8 cellular contexts compared by ENCODE assay signal in the genomic region with DNA sequence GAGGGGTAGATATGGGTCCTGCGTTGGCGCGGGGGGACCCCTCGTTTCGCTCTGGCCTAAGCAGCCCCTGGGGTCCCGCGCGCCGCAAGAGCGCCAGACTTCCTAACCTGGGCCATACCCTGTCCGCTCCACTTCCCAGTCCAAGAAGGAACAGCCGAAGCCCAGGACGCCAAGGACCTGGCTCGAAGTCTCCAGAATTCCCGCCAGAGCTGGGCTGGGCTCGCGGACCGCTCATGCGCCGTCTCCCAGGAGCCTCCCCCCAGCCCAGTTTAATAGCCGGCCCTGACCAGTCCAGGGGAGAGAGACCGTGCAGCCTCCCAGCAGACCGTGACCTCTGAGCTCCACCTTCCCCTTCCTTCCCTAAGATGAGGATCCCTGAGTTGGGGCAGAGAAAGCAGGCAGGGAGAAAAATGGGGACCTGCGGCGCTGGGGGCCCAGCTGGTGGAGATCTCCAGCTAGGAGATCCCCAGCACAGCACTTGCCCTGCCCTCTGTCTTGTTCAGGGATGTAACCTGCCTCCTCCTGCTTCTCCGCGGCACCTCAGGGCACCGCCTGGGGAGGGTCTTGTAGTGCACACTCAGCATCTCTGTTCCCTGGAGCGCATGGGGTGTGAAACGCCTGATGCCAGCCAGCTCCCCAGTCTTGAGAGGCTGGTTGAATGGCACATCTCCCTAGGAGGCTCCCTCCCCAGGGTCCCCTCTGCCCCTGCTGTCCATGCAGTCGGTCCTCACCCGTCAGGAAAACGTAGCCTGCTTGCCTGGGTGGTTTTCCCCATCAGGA. TPM values are rescaled to one million over a fixed set of nuclear protein-coding genes. Genes with fewer than 3 reads are reported as not detected.
DNase-seq lines count a peak whose midpoint lies in the region; ATAC-seq and TF ChIP-seq lines count a peak whose summit lies in the region.

No MANE protein-coding gene starts in this region.

- H3K4me3 ChIP-seq in HCT116 (replicated peaks in 1 of 2; ENCODE audit: low read depth in 1 of 2, low read length in 2 of 2) (peak overlapping the region; percentile 76 to 91), spleen (peak overlapping the region; percentile 73 to 98 (median 90))

- H3K36me3 ChIP-seq in HCT116 (ENCODE audit: control insufficient read depth in 1 of 2, insufficient read depth in 2 of 2, low read length in 2 of 2) (peaks cover 0 to 8% of the 10 kb centered on the region in 2 experiments; a peak in 1 of 4 replicates), spleen (peaks cover 0 to 4% (median 0%) of the 10 kb centered on the region in 6 donors)

- CTCF ChIA-PET in HCT116 (lab: Charles Lee), result interaction anchor here (0.6 to 1.6 kb wide), 2 partner anchors 11 to 89 kb away, joined by 3 read pairs; no protein-coding TSS in a partner anchor

- DNase-seq in ACHN (peak; percentile 30), HCT116 (ENCODE audit: low read depth, low spot score) (no peak), astrocyte of the hippocampus (ENCODE audit: low read depth, low spot score) (peak; percentile 54), iPS-NIHi11 (ENCODE audit: low spot score) (peak; percentile 31), spleen (no peak), occipital lobe (lab: John Stamatoyannopoulos, UW) (no peak), NCI-H774 (lab: John Stamatoyannopoulos, UW) (no peak)

- H2AFZ ChIP-seq in HCT116 (ENCODE audit: low read depth, low read length, poor library complexity, severe bottlenecking), result no peak overlapping the region

- intact Hi-C loops in HCT116 (cut with micrococcal nuclease) (no loop called here), spleen (cut with DNase I; ENCODE audit: low total_unique reads) (no loop called here)

- ATAC-seq in HCT116 (peak; percentile 10), GM19452 (IDR thresholded peaks at IDR 0.05; ENCODE audit: unreplicated experiment) (no peak)

- H3K9me2 ChIP-seq in HCT116 (ENCODE audit: insufficient read depth), result no peaks in the 10 kb centered on the region

- H3K27me3 ChIP-seq in HCT116 (ENCODE audit: insufficient read depth, low read length), result no peaks in the 10 kb centered on the region
- peaks cover 0 to 2% (median 0%) of the 10 kb centered on the region in 7 donors for H3K27me3 ChIP-seq in spleen (replicated peaks in 1 of 7)

- RAD21 ChIA-PET in HCT116 (lab: Charles Lee; ENCODE audit: low non-redundant PET in 1 of 2, low total read pairs in 2 of 2, uncharacterized antibody in 2 of 2, unreplicated experiment in 2 of 2), result no interaction called here

- WGBS in spleen, 5 donors, result 25 to 32% (median 27%) methylated on average over 19 to 33 of the region's 33 CpGs

- H3K4me2 ChIP-seq in HCT116 (ENCODE audit: low read length), result peak overlapping the region; percentile 94

- H4K20me1 ChIP-seq in HCT116 (ENCODE audit: insufficient read depth), result peaks cover 8% of the 10 kb centered on the region; the same call in 1 of the 2 replicates

- peaks cover 54% of the 10 kb centered on the region for H3K79me2 ChIP-seq in HCT116 (ENCODE audit: insufficient read depth, low read length)

- TF ChIP-seq CTCF in HCT116 (IDR thresholded peaks at IDR 0.05 in 2 of 3, conservative IDR thresholded peaks at IDR 0.05 in 1 of 3; ENCODE audit: borderline replicate concordance in 1 of 3, insufficient read depth in 1 of 3, low read depth in 2 of 3, low read length in 2 of 3) (no peak), spleen (IDR thresholded peaks at IDR 0.05 in 8 of 11, conservative IDR thresholded peaks at IDR 0.05 in 3 of 11) (no peak)

- in situ Hi-C loops in ACHN (cut with HindIII; ENCODE audit: low pct_ligation_motif_present, low pct_unique_long_range_greater_than_20kb, low sequenced_read_pairs), result no loop called here

- TF ChIP-seq RAD21 in HCT116 (IDR thresholded peaks at IDR 0.05; ENCODE audit: low read depth), result no peak

- POLR2A ChIA-PET in HCT116 (lab: Charles Lee), result interaction anchor here (1.8 kb wide), 1 partner anchor 13 kb away, joined by 4 read pairs; no protein-coding TSS in a partner anchor

- no TSS peak for BruUV-seq in HCT116 (replicated peaks; lab: Mats Ljungman, UMichigan)

- H3K4me1 ChIP-seq in HCT116 (ENCODE audit: control insufficient read depth in 1 of 2, insufficient read depth in 2 of 2, low read length in 2 of 2) (peaks cover 25 to 34% of the 10 kb centered on the region in 2 experiments), spleen (peaks cover 15 to 67% (median 46%) of the 10 kb centered on the region in 6 donors)

- TF ChIP-seq POLR2A in HCT116 (IDR thresholded peaks at IDR 0.05; ENCODE audit: borderline replicate concordance, extremely low read depth, insufficient read depth, insufficient read length) (no peak), spleen (IDR thresholded peaks at IDR 0.05) (no peak)

- H3K9me3 ChIP-seq in HCT116 (ENCODE audit: control insufficient read depth in 1 of 2, insufficient read depth in 1 of 2, low read depth in 1 of 2, low read length in 2 of 2) (no peaks in the 10 kb centered on the region), spleen (no peaks in the 10 kb centered on the region)

- H3K27ac ChIP-seq in HCT116 (ENCODE audit: low read depth, low read length), result peak overlapping the region; percentile 96
- peak overlapping the region; percentile 75 to 90 (median 84) for H3K27ac ChIP-seq in spleen

- H3K9ac ChIP-seq in HCT116 (ENCODE audit: low read length), result peak overlapping the region; percentile 94

TF ChIP-seq in HCT116, 20 proteins besides CTCF, POLR2A, EP300 and RAD21:
- TF ChIP-seq CEBPB (IDR thresholded peaks at IDR 0.05; ENCODE audit: low read depth) (no peak), ZFX (IDR thresholded peaks at IDR 0.05) (no peak), ELF1 (IDR thresholded peaks at IDR 0.05; ENCODE audit: borderline replicate concordance, low read depth) (no peak), ZNF274 (IDR thresholded peaks at IDR 0.05; ENCODE audit: low read depth, low read length) (no peak), POLR2AphosphoS5 (IDR thresholded peaks at IDR 0.05; ENCODE audit: low read depth, low read length) (no peak), JUND (IDR thresholded peaks at IDR 0.05) (no peak), CBX3 (IDR thresholded peaks at IDR 0.05; ENCODE audit: low read depth) (no peak), EGR1 (IDR thresholded peaks at IDR 0.05; ENCODE audit: low read depth) (no peak), YY1 (IDR thresholded peaks at IDR 0.05; ENCODE audit: extremely low read depth, insufficient replicate concordance, low read depth, low read length) (no peak), SRF (IDR thresholded peaks at IDR 0.05; ENCODE audit: low read depth) (no peak), FOSL1 (IDR thresholded peaks at IDR 0.05; ENCODE audit: low read depth) (no peak), SIN3A (IDR thresholded peaks at IDR 0.05; ENCODE audit: low read depth) (no peak)
- TF ChIP-seq, protein P1, sequence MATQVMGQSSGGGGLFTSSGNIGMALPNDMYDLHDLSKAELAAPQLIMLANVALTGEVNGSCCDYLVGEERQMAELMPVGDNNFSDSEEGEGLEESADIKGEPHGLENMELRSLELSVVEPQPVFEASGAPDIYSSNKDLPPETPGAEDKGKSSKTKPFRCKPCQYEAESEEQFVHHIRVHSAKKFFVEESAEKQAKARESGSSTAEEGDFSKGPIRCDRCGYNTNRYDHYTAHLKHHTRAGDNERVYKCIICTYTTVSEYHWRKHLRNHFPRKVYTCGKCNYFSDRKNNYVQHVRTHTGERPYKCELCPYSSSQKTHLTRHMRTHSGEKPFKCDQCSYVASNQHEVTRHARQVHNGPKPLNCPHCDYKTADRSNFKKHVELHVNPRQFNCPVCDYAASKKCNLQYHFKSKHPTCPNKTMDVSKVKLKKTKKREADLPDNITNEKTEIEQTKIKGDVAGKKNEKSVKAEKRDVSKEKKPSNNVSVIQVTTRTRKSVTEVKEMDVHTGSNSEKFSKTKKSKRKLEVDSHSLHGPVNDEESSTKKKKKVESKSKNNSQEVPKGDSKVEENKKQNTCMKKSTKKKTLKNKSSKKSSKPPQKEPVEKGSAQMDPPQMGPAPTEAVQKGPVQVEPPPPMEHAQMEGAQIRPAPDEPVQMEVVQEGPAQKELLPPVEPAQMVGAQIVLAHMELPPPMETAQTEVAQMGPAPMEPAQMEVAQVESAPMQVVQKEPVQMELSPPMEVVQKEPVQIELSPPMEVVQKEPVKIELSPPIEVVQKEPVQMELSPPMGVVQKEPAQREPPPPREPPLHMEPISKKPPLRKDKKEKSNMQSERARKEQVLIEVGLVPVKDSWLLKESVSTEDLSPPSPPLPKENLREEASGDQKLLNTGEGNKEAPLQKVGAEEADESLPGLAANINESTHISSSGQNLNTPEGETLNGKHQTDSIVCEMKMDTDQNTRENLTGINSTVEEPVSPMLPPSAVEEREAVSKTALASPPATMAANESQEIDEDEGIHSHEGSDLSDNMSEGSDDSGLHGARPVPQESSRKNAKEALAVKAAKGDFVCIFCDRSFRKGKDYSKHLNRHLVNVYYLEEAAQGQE (IDR thresholded peaks at IDR 0.05; ENCODE audit: low read depth), result no peak
- TF ChIP-seq, protein P2, sequence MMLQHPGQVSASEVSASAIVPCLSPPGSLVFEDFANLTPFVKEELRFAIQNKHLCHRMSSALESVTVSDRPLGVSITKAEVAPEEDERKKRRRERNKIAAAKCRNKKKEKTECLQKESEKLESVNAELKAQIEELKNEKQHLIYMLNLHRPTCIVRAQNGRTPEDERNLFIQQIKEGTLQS (IDR thresholded peaks at IDR 0.05), result no peak
- TF ChIP-seq, protein P3, sequence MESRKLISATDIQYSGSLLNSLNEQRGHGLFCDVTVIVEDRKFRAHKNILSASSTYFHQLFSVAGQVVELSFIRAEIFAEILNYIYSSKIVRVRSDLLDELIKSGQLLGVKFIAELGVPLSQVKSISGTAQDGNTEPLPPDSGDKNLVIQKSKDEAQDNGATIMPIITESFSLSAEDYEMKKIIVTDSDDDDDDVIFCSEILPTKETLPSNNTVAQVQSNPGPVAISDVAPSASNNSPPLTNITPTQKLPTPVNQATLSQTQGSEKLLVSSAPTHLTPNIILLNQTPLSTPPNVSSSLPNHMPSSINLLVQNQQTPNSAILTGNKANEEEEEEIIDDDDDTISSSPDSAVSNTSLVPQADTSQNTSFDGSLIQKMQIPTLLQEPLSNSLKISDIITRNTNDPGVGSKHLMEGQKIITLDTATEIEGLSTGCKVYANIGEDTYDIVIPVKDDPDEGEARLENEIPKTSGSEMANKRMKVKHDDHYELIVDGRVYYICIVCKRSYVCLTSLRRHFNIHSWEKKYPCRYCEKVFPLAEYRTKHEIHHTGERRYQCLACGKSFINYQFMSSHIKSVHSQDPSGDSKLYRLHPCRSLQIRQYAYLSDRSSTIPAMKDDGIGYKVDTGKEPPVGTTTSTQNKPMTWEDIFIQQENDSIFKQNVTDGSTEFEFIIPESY (IDR thresholded peaks at IDR 0.05; ENCODE audit: extremely low read depth, insufficient replicate concordance, low read length), result no peak
TF ChIP-seq in HCT116: peak in this region for 0.

RNA-seq across cellular contexts. Expression of a gene that starts 1.2 kb away (rescaled TPM):
- total RNA-seq in HCT116 (2021; ENCODE audit: unreplicated experiment) (67.3 TPM), spleen (10 to 100 TPM; 33.2 to 47.7 (median 36.3) TPM), occipital lobe (92.3 TPM)
- polyA plus RNA-seq in HCT116 (2012), result 25.9 and 36.3 TPM in 2 replicates
- polyA plus RNA-seq in spleen, result 10 to 100 TPM in 1 of 3 donors, 1 to 10 TPM in 2; 6.5 to 16.9 (median 7.8) TPM

RNA-seq across cellular contexts. Expression of a gene that starts 14.1 kb away (rescaled TPM):
- 145 TPM for total RNA-seq in HCT116 (2021; ENCODE audit: unreplicated experiment)
- polyA plus RNA-seq in HCT116 (2012), result 75.3 and 77.0 TPM in 2 replicates
- 10 to 100 TPM; 39.1 to 58.9 (median 48.5) TPM for total RNA-seq in spleen
- 10 to 100 TPM in 1 of 3 donors, 1 to 10 TPM in 2; 7.1 to 13.1 (median 7.4) TPM for polyA plus RNA-seq in spleen
- 105 TPM for total RNA-seq in occipital lobe

Comparison
In these comparisons a context has a peak if more than half of its experiments do, and no peak if none do; other contexts are left out.
1. DNase-seq: peak in ACHN (single experiment), astrocyte of the hippocampus (single experiment) and iPS-NIHi11 (single experiment); none in HCT116 (single experiment), spleen (single experiment), occipital lobe (single experiment) and NCI-H774 (single experiment).